In genomic region chr7:151660141-151660540, GRCh38 we compare ENCODE assay signal across 1 cellular context.
TF ChIP-seq lines count a peak whose summit lies in the region.

No MANE protein-coding gene starts in this region.

TF ChIP-seq in A549, 52 proteins besides CTCF, POLR2A, EP300 and RAD21 (continued from another document):
- TF ChIP-seq GATA3 (IDR thresholded peaks at IDR 0.05; ENCODE audit: borderline replicate concordance): no peak
- TF ChIP-seq, protein P1, sequence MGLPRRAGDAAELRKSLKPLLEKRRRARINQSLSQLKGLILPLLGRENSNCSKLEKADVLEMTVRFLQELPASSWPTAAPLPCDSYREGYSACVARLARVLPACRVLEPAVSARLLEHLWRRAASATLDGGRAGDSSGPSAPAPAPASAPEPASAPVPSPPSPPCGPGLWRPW (IDR thresholded peaks at IDR 0.05): no peak
- TF ChIP-seq, protein P2, sequence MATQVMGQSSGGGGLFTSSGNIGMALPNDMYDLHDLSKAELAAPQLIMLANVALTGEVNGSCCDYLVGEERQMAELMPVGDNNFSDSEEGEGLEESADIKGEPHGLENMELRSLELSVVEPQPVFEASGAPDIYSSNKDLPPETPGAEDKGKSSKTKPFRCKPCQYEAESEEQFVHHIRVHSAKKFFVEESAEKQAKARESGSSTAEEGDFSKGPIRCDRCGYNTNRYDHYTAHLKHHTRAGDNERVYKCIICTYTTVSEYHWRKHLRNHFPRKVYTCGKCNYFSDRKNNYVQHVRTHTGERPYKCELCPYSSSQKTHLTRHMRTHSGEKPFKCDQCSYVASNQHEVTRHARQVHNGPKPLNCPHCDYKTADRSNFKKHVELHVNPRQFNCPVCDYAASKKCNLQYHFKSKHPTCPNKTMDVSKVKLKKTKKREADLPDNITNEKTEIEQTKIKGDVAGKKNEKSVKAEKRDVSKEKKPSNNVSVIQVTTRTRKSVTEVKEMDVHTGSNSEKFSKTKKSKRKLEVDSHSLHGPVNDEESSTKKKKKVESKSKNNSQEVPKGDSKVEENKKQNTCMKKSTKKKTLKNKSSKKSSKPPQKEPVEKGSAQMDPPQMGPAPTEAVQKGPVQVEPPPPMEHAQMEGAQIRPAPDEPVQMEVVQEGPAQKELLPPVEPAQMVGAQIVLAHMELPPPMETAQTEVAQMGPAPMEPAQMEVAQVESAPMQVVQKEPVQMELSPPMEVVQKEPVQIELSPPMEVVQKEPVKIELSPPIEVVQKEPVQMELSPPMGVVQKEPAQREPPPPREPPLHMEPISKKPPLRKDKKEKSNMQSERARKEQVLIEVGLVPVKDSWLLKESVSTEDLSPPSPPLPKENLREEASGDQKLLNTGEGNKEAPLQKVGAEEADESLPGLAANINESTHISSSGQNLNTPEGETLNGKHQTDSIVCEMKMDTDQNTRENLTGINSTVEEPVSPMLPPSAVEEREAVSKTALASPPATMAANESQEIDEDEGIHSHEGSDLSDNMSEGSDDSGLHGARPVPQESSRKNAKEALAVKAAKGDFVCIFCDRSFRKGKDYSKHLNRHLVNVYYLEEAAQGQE (IDR thresholded peaks at IDR 0.05): no peak
